Comparison of ENCODE assay signal across 14 cellular contexts in the genomic region with DNA sequence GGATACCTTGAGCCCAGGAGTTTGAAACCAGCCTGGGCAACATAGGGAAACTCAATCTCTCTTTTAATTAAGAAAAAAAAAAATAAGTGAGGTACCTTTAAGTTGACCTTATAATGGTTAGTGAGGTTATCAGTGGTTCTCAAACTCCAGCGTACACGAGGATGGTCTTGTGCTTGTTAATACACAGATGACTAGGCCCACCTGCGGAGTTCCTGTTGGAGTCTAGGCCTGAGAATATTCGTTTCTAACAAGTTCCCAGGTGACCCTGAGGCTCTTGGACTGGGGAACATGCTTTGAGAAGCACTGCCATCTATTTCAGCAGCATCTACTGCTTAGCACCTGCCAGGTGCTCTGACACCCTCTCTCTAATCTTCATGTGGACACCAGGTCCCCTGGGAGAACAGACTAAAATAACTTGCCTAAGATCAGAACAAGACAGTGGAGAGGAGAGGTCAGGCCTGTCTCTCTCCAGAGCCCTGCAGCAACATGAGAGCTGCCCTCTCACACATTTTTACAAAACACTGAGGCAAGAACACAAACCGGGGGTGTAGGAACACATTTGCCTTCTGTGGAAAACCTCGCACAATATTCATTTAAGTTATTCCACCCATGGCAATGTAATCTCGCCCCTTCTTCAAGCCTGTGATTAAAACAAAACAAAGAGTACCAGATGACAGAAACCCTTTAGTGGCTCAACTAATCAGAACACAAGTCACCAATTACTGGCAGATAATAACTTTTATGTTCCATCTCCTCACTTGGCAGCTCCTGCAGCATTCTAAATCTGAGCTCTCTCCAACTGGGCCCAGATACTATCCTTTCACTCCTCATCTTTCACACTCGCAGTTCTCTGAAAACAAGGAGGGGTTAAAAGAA. TPM values are rescaled to one million over a fixed set of nuclear protein-coding genes. Genes with fewer than 3 reads are reported as not detected.
DNase-seq lines count a peak whose midpoint lies in the region; TF ChIP-seq lines count a peak whose summit lies in the region.
"Had no signal": no experiment of that assay in that cellular context is flagged by ENCODE, and none has a peak within 500 bp of the region (broad histone marks: within the 10 kb centered on the region; RNA-seq: fewer than 3 reads in every experiment).

No MANE protein-coding gene starts in this region.

- no peaks in the 10 kb centered on the region for H3K27me3 ChIP-seq in Peyer's patch
- no peaks in the 10 kb centered on the region for H3K27me3 ChIP-seq in iPS-20b (ENCODE audit: insufficient read depth, low read length)
- no peaks in the 10 kb centered on the region for H3K27me3 ChIP-seq in subcutaneous abdominal adipose tissue (ENCODE audit: control insufficient read depth in 5 of 5, insufficient read depth in 4 of 5, low read length in 5 of 5)
- H3K27me3 ChIP-seq: colonic mucosa, left lung, suprapubic skin had no signal

- H3K27ac ChIP-seq in Peyer's patch (peak overlapping the region in 1 of 4 donors; percentile 50), iPS-20b (ENCODE audit: low read length) (peak overlapping the region; percentile 52), subcutaneous abdominal adipose tissue (ENCODE audit: low read depth, low read length) (peak overlapping the region; percentile 56)
- H3K27ac ChIP-seq: colonic mucosa, left lung, suprapubic skin had no signal

- TF ChIP-seq CTCF in Peyer's patch (IDR thresholded peaks at IDR 0.05): no peak

- no peaks in the 10 kb centered on the region for H3K36me3 ChIP-seq in Peyer's patch
- peaks cover 49% of the 10 kb centered on the region for H3K36me3 ChIP-seq in iPS-20b (ENCODE audit: insufficient read depth, low read depth, low read length)
- no peaks in the 10 kb centered on the region for H3K36me3 ChIP-seq in subcutaneous abdominal adipose tissue (ENCODE audit: control insufficient read depth in 5 of 5, insufficient read depth in 5 of 5, low read length in 5 of 5)
- H3K36me3 ChIP-seq: colonic mucosa had no signal

- H3K4me1 ChIP-seq in Peyer's patch (peaks cover 0 to 15% (median 9%) of the 10 kb centered on the region in 4 donors), iPS-20b (ENCODE audit: insufficient read depth, low read length) (peaks cover 38% of the 10 kb centered on the region), subcutaneous abdominal adipose tissue (ENCODE audit: control insufficient read depth in 5 of 5, insufficient read depth in 5 of 5, low read length in 5 of 5) (peaks cover 15 to 70% (median 49%) of the 10 kb centered on the region in 5 donors)
- H3K4me1 ChIP-seq: colonic mucosa had no signal

- peak; percentile 27 for DNase-seq in NCI-H1436 (lab: John Stamatoyannopoulos, UW)
- DNase-seq in NCI-H1436 treated with DMSO at 0.1 percent for 48 hours (lab: John Stamatoyannopoulos, UW): no peak
- peak in 2 of 3 donors; percentile 63 to 67 for DNase-seq in Peyer's patch
- DNase-seq in NOMO-1 treated with DMSO at 0.1 percent for 48 hours (lab: John Stamatoyannopoulos, UW; ENCODE audit: unreplicated experiment): no peak
- no peak for DNase-seq in activated gamma-delta T cell treated with Interleukin-2 at 50 U/mL for 16 hours
- DNase-seq in foreskin melanocyte: no peak
- DNase-seq: activated naive CD8-positive, alpha-beta T cell treated with anti-CD3 and anti-CD28 coated beads for 36 hours; colonic mucosa; DMS 273 treated with DMSO at 0.1 percent for 48 hours; left lung; T-helper 9 cell had no signal

- TF ChIP-seq POLR2A in Peyer's patch (IDR thresholded peaks at IDR 0.05): no peak

- H3K4me3 ChIP-seq in Peyer's patch (no peak overlapping the region), iPS-20b (ENCODE audit: low read length) (peak overlapping the region; percentile 10; the same call in 1 of the 2 replicates), subcutaneous abdominal adipose tissue (ENCODE audit: low read depth in 1 of 5, low read length in 5 of 5) (peak overlapping the region in 2 of 5 donors; percentile 4 to 9)
- H3K4me3 ChIP-seq: colonic mucosa, left lung, suprapubic skin had no signal

- H3K9ac ChIP-seq in iPS-20b (ENCODE audit: low read depth, low read length): peak overlapping the region; percentile 50
- peak overlapping the region in 3 of 5 donors; percentile 15 to 59 (median 53) for H3K9ac ChIP-seq in subcutaneous abdominal adipose tissue (ENCODE audit: low read length in 5 of 5)

- no peaks in the 10 kb centered on the region for H3K9me3 ChIP-seq in Peyer's patch
- no peaks in the 10 kb centered on the region for H3K9me3 ChIP-seq in iPS-20b (ENCODE audit: insufficient read depth, low read depth, low read length)
- H3K9me3 ChIP-seq in subcutaneous abdominal adipose tissue (ENCODE audit: control insufficient read depth in 5 of 5, low read length in 5 of 5): no peaks in the 10 kb centered on the region
- H3K9me3 ChIP-seq: colonic mucosa, left lung, suprapubic skin had no signal

RNA-seq across cellular contexts. Expression of gene TLE1, which starts 24.5 kb away (rescaled TPM):
- 10 to 100 TPM; 18.7 to 54.5 (median 40.2) TPM for total RNA-seq in Peyer's patch

Comparison
In these comparisons a context has a peak if more than half of its experiments do, and no peak if none do; other contexts are left out.
1. DNase-seq: peak in NCI-H1436 (single experiment) and Peyer's patch (2 of 3); none in NCI-H1436 treated with DMSO at 0.1 percent for 48 hours (single experiment), NOMO-1 treated with DMSO at 0.1 percent for 48 hours (single experiment), activated gamma-delta T cell treated with Interleukin-2 at 50 U/mL for 16 hours (single experiment) and foreskin melanocyte (single experiment).